Comparison of ENCODE assay signal across 1 cellular context in the genomic region with DNA sequence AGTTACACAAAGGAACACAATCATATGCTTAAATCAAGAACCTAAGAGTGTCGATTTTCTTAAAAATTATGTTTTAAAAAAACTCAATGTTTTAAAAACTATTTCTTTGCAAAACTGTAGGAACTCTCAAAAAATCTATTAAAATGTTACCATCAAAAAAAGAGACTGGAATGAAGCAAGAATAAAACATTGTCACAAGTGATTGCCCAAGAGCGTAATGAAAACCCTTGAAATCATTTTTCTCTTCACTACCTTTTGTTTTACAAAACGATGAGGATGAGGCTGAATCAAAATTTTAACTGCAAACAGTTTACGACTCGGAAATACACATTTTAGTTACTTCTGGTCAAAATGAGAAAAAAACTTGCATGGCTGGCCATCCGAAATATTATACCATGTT.
TF ChIP-seq lines count a peak whose summit lies in the region.

No MANE protein-coding gene starts in this region.

TF ChIP-seq in GM12878, 131 proteins besides CTCF, POLR2A, EP300 and RAD21:
- TF ChIP-seq CHD2 (IDR thresholded peaks at IDR 0.05; ENCODE audit: borderline replicate concordance, low read depth, low read length), result no peak
- TF ChIP-seq FOXK2 (IDR thresholded peaks at IDR 0.05), result no peak
- TF ChIP-seq EED (IDR thresholded peaks at IDR 0.05; ENCODE audit: low read depth), result no peak
- no peak for TF ChIP-seq WRNIP1 (IDR thresholded peaks at IDR 0.05; ENCODE audit: borderline replicate concordance, low read depth, low read length)
- TF ChIP-seq ASH2L (IDR thresholded peaks at IDR 0.05; ENCODE audit: borderline replicate concordance, low read depth), result no peak
- no peak for TF ChIP-seq PAX8 (IDR thresholded peaks at IDR 0.05)
- TF ChIP-seq ZNF274 (IDR thresholded peaks at IDR 0.05; ENCODE audit: insufficient read depth, insufficient read length), result no peak
- TF ChIP-seq KAT2A (conservative IDR thresholded peaks at IDR 0.05; ENCODE audit: control insufficient read depth, low read depth, low read length), result no peak
- TF ChIP-seq CEBPB (IDR thresholded peaks at IDR 0.05; ENCODE audit: borderline replicate concordance in 1 of 2, low read depth in 2 of 2, low read length in 2 of 2), result no peak
- TF ChIP-seq CHD4 (IDR thresholded peaks at IDR 0.05), result no peak
- TF ChIP-seq RBBP5 (conservative IDR thresholded peaks at IDR 0.05), result no peak
